In genomic region chr2:162123806-162124758, GRCh38 we compare ENCODE assay signal across 8 cellular contexts. TPM values are rescaled to one million over a fixed set of nuclear protein-coding genes. Genes with fewer than 3 reads are reported as not detected.
A peak's percentile ranks its signal among the peaks of the same experiment; 100 is the strongest.
DNase-seq lines count a peak whose midpoint lies in the region; ATAC-seq and TF ChIP-seq lines count a peak whose summit lies in the region.

No MANE protein-coding gene starts in this region.

- H3K4me1 Mint-ChIP-seq in activated naive CD8-positive, alpha-beta T cell treated with anti-CD3 and anti-CD28 coated beads, Interleukin-2, amount 50 U/mL, for 24 hours, result peaks cover 10% of the 10 kb centered on the region

- peak; percentile 38 to 88 (median 76) for TF ChIP-seq CTCF in body of pancreas (IDR thresholded peaks at IDR 0.05)
- peak; percentile 60 to 78 for TF ChIP-seq CTCF in tibial artery (IDR thresholded peaks at IDR 0.05)

- H3K4me3 ChIP-seq in body of pancreas (no peak overlapping the region), tibial artery (no peak overlapping the region)

- H3K4me1 ChIP-seq in body of pancreas, result no peaks in the 10 kb centered on the region
- no peaks in the 10 kb centered on the region for H3K4me1 ChIP-seq in tibial artery

- H3K36me3 Mint-ChIP-seq in activated naive CD8-positive, alpha-beta T cell treated with anti-CD3 and anti-CD28 coated beads, Interleukin-2, amount 50 U/mL, for 24 hours (ENCODE audit: low read depth), result no peaks in the 10 kb centered on the region

- H3K27ac ChIP-seq in body of pancreas, result no peak overlapping the region
- no peak overlapping the region for H3K27ac ChIP-seq in tibial artery

- H3K36me3 ChIP-seq in body of pancreas (replicated peaks in 1 of 2; ENCODE audit: insufficient read depth in 1 of 2, low read depth in 2 of 2) (no peaks in the 10 kb centered on the region), tibial artery (no peaks in the 10 kb centered on the region)

- no peaks in the 10 kb centered on the region for H3K27me3 Mint-ChIP-seq in activated naive CD8-positive, alpha-beta T cell treated with anti-CD3 and anti-CD28 coated beads, Interleukin-2, amount 50 U/mL, for 24 hours

- H3K9me3 ChIP-seq in body of pancreas (no peaks in the 10 kb centered on the region), tibial artery (no peaks in the 10 kb centered on the region)

- DNase-seq in NCI-H1417 (lab: John Stamatoyannopoulos, UW) (peak in 2 of 3 experiments; percentile 55 to 57), NCI-H1417 treated with DMSO at 0.1 percent for 48 hours (lab: John Stamatoyannopoulos, UW) (no peak), NCI-H345 (lab: John Stamatoyannopoulos, UW) (peak; percentile 74), body of pancreas (no peak), inferior parietal cortex (ENCODE audit: extremely low spot score) (peak; percentile 93), tibial artery (no peak)
- no peak for DNase-seq in activated naive CD8-positive, alpha-beta T cell treated with anti-CD3 and anti-CD28 coated beads, Interleukin-2, amount 50 U/mL, for 24 hours

- H3K9me3 Mint-ChIP-seq in activated naive CD8-positive, alpha-beta T cell treated with anti-CD3 and anti-CD28 coated beads, Interleukin-2, amount 50 U/mL, for 24 hours, result no peaks in the 10 kb centered on the region

- H3K4me3 Mint-ChIP-seq in activated naive CD8-positive, alpha-beta T cell treated with anti-CD3 and anti-CD28 coated beads, Interleukin-2, amount 50 U/mL, for 24 hours, result no peak overlapping the region

- TF ChIP-seq POLR2A in body of pancreas (IDR thresholded peaks at IDR 0.05), result no peak

- H3K27me3 ChIP-seq in body of pancreas (no peaks in the 10 kb centered on the region), tibial artery (no peaks in the 10 kb centered on the region)

- intact Hi-C loops in body of pancreas (cut with DNase I) (no loop called here), tibial artery (cut with DNase I; ENCODE audit: low total_unique reads) (loop anchor here (10.0 kb wide), 1 partner anchor 119 kb away; no protein-coding TSS in a partner anchor)

- H3K27ac Mint-ChIP-seq in activated naive CD8-positive, alpha-beta T cell treated with anti-CD3 and anti-CD28 coated beads, Interleukin-2, amount 50 U/mL, for 24 hours, result no peak overlapping the region

- WGBS in body of pancreas, 2 donors, result 23 to 24% methylated on average over 9 of the region's 9 CpGs

- ATAC-seq in HG02885 (IDR thresholded peaks at IDR 0.05; ENCODE audit: poor library complexity, unreplicated experiment), result peak; percentile 42
- ATAC-seq in body of pancreas, result peak; percentile 68
- no peak for ATAC-seq in activated naive CD8-positive, alpha-beta T cell treated with anti-CD3 and anti-CD28 coated beads, Interleukin-2, amount 50 U/mL, for 24 hours

RNA-seq across cellular contexts. Expression of gene GCG, which starts 28.0 kb away (rescaled TPM):
- total RNA-seq in body of pancreas, result 100 to 1,000 TPM; 129 to 464 TPM

RNA-seq across cellular contexts. Expression of gene DPP4, which starts 50.1 kb away (rescaled TPM):
- total RNA-seq in body of pancreas, result 1 to 10 TPM in 1 of 2 donors, under 1 TPM in 1; 0.99 to 7.5 TPM

Comparison
In these comparisons a context has a peak if more than half of its experiments do, and no peak if none do; other contexts are left out.
1. DNase-seq: peak in NCI-H1417 (2 of 3), NCI-H345 (single experiment) and inferior parietal cortex (single experiment); none in NCI-H1417 treated with DMSO at 0.1 percent for 48 hours (single experiment), body of pancreas (0 of 4), tibial artery (0 of 2) and activated naive CD8-positive, alpha-beta T cell treated with anti-CD3 and anti-CD28 coated beads, Interleukin-2, amount 50 U/mL, for 24 hours (single experiment).